26 cellular contexts compared by ENCODE assay signal in genomic region chr18:9435041-9435440, GRCh38.
"Had no signal": no experiment of that assay in that cellular context is flagged by ENCODE, and none has a peak within 500 bp of the region (broad histone marks: within the 10 kb centered on the region; RNA-seq: fewer than 3 reads in every experiment).

No MANE protein-coding gene starts in this region.

- DNase-seq: activated B cell treated with CpG ODN at 0.5 μM for 24 hours; activated CD4-positive, alpha-beta T cell treated with anti-CD3 and anti-CD28 coated beads, Interleukin-2, amount 50 U/mL, for 1 hour; activated gamma-delta T cell treated with Interleukin-2 at 50 U/mL for 16 hours; activated naive CD4-positive, alpha-beta T cell treated with anti-CD3 and anti-CD28 coated beads, Interleukin-2, amount 50 U/mL, for 16 hours; activated T-cell treated with anti-CD3 and anti-CD28 coated beads, Interleukin-2, amount 50 U/mL, for 4 hours; amygdala; colonic mucosa; effector CD8-positive, alpha-beta T cell; erythroblast; head of caudate nucleus; hippocampal formation; midbrain; naive thymus-derived CD4-positive, alpha-beta T cell; sigmoid colon; small intestine; stimulated activated CD4-positive, alpha-beta T cell treated with anti-CD3 and anti-CD28 coated beads, Interleukin-4, amount 100 ng/mL, for 4 hours; stimulated activated CD8-positive, alpha-beta memory T cell treated with anti-CD3 and anti-CD28 coated beads, Interleukin-4, amount 100 ng/mL, for 48 hours; T-cell; upper lobe of right lung had no signal

- H3K27me3 Mint-ChIP-seq: activated B cell treated with CpG ODN at 0.5 μM for 24 hours; stimulated activated naive CD8-positive, alpha-beta T cell treated with anti-CD3 and anti-CD28 coated beads, Interleukin-15, amount 100 ng/mL, for 72 hours had no signal

- H3K27ac ChIP-seq: colonic mucosa, upper lobe of right lung had no signal

- H3K27ac Mint-ChIP-seq: activated B cell treated with CpG ODN at 0.5 μM for 24 hours; activated CD8-positive, alpha-beta T cell treated with anti-CD3 and anti-CD28 coated beads for 36 hours; activated T-helper 17 cell treated with anti-CD3 and anti-CD28 coated beads, Interleukin-2, amount 50 U/mL, for 72 hours; naive thymus-derived CD4-positive, alpha-beta T cell; stimulated activated memory B cell treated with anti-CD40 and anti-IgM and Interleukin-4, amounts not matched to agents 10 μg/mL and 1 μg/mL and 100 μg/mL, for 72 hours; T-cell; T-helper 2 cell treated with Interferon-gamma antibody and Interleukin-4, amounts not matched to agents 5 μg/mL and 100 μg/mL, for 36 hours had no signal

- H3K4me1 ChIP-seq: colonic mucosa, upper lobe of right lung had no signal

- H3K4me3 Mint-ChIP-seq: activated CD8-positive, alpha-beta T cell treated with anti-CD3 and anti-CD28 coated beads for 36 hours; activated T-cell treated with anti-CD3 and anti-CD28 coated beads, Interleukin-2, amount 50 U/mL, for 4 hours; activated T-helper 17 cell treated with anti-CD3 and anti-CD28 coated beads, Interleukin-2, amount 50 U/mL, for 72 hours; central memory CD8-positive, alpha-beta T cell; stimulated activated memory B cell treated with anti-CD40 and anti-IgM and Interleukin-4, amounts not matched to agents 10 μg/mL and 1 μg/mL and 100 μg/mL, for 72 hours; T-helper 2 cell treated with Interferon-gamma antibody and Interleukin-4, amounts not matched to agents 5 μg/mL and 100 μg/mL, for 36 hours had no signal

- H3K9me3 ChIP-seq: colonic mucosa, gastroesophageal sphincter, sigmoid colon, upper lobe of right lung had no signal

- H3K4me3 ChIP-seq: colonic mucosa, gastroesophageal sphincter, sigmoid colon, upper lobe of right lung had no signal

- H3K36me3 ChIP-seq: colonic mucosa, gastroesophageal sphincter, sigmoid colon, upper lobe of right lung had no signal

- H3K36me3 Mint-ChIP-seq: stimulated activated memory B cell treated with anti-CD40 and anti-IgM and Interleukin-4, amounts not matched to agents 10 μg/mL and 1 μg/mL and 100 μg/mL, for 72 hours; T-cell had no signal

- H3K4me1 Mint-ChIP-seq: activated T-helper 17 cell treated with anti-CD3 and anti-CD28 coated beads, Interleukin-2, amount 50 U/mL, for 72 hours; central memory CD8-positive, alpha-beta T cell had no signal

- H3K27me3 ChIP-seq: colonic mucosa, gastroesophageal sphincter, sigmoid colon, upper lobe of right lung had no signal

- H3K9me3 Mint-ChIP-seq: activated B cell treated with CpG ODN at 0.5 μM for 24 hours; activated CD8-positive, alpha-beta T cell treated with anti-CD3 and anti-CD28 coated beads for 36 hours; activated T-cell treated with anti-CD3 and anti-CD28 coated beads, Interleukin-2, amount 50 U/mL, for 4 hours; activated T-helper 17 cell treated with anti-CD3 and anti-CD28 coated beads, Interleukin-2, amount 50 U/mL, for 72 hours; central memory CD8-positive, alpha-beta T cell; stimulated activated naive CD8-positive, alpha-beta T cell treated with anti-CD3 and anti-CD28 coated beads, Interleukin-15, amount 100 ng/mL, for 72 hours; T-cell; T-helper 2 cell treated with Interferon-gamma antibody and Interleukin-4, amounts not matched to agents 5 μg/mL and 100 μg/mL, for 36 hours had no signal

- ATAC-seq: activated T-helper 17 cell treated with anti-CD3 and anti-CD28 coated beads, Interleukin-2, amount 50 U/mL, for 72 hours; gastroesophageal sphincter; naive thymus-derived CD4-positive, alpha-beta T cell; stimulated activated memory B cell treated with anti-CD40 and anti-IgM and Interleukin-4, amounts not matched to agents 10 μg/mL and 1 μg/mL and 100 μg/mL, for 72 hours; T-cell had no signal
